Comparison of ENCODE assay signal across 17 cellular contexts in the genomic region with DNA sequence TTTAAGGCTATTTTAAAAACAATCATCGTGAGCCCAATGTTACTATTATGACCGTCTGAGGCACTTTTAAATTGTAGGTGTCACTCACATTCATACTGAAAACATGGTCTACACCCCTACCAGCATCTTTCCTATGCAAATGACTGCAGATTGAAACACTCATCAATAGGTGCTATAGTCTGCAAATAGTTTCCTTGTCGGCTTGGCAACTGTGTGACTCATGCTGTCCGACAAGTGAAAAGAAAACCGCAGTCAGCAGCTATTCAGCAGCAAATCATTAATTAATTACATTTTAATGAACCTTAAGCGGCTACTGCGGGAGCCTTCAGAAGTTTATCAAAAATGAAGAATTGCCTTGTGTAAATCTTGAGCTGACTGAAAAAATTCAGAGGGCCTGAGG.
DNase-seq lines count a peak whose midpoint lies in the region; ATAC-seq and TF ChIP-seq lines count a peak whose summit lies in the region.
"Had no signal": no experiment of that assay in that cellular context is flagged by ENCODE, and none has a peak within 500 bp of the region (broad histone marks: within the 10 kb centered on the region; RNA-seq: fewer than 3 reads in every experiment).

No MANE protein-coding gene starts in this region.

- TF ChIP-seq CTCF in choroid plexus epithelial cell (conservative IDR thresholded peaks at IDR 0.05; ENCODE audit: low read depth, low read length) (no peak), left lung (IDR thresholded peaks at IDR 0.05) (no peak), testis (IDR thresholded peaks at IDR 0.05) (no peak)

- no peak overlapping the region for H3K18ac ChIP-seq in mesenchymal stem cell (ENCODE audit: low read depth in 1 of 2, low read length in 2 of 2)

- no peak for TF ChIP-seq POLR2A in testis (IDR thresholded peaks at IDR 0.05)

- H4K8ac ChIP-seq in mesenchymal stem cell (ENCODE audit: low read length) = no peak overlapping the region

- no peak overlapping the region for H3K4me2 ChIP-seq in mesenchymal stem cell (ENCODE audit: low read length, poor library complexity, severe bottlenecking)

- H3K4me1 ChIP-seq in mesenchymal stem cell (ENCODE audit: control insufficient read depth, insufficient read depth, low read depth, low read length) (peaks cover 1% of the 10 kb centered on the region), left lung (no peaks in the 10 kb centered on the region), testis (no peaks in the 10 kb centered on the region)
- H3K4me1 ChIP-seq: esophagus squamous epithelium, vagina had no signal

- no peak overlapping the region for H3K4ac ChIP-seq in mesenchymal stem cell (ENCODE audit: low read depth in 1 of 2, low read length in 2 of 2)

- H3K23ac ChIP-seq in mesenchymal stem cell (ENCODE audit: low read length in 2 of 2) = no peak overlapping the region

- H2BK12ac ChIP-seq in mesenchymal stem cell (ENCODE audit: low read length in 2 of 2) = no peak overlapping the region

- no peak overlapping the region for H2BK15ac ChIP-seq in mesenchymal stem cell (ENCODE audit: low read depth, poor library complexity, severe bottlenecking)

- no peak overlapping the region for H2AK5ac ChIP-seq in mesenchymal stem cell (ENCODE audit: low read length, severe bottlenecking)

- H3K9ac ChIP-seq in mesenchymal stem cell (ENCODE audit: low read length) = no peak overlapping the region

- no peaks in the 10 kb centered on the region for H3K27me3 ChIP-seq in mesenchymal stem cell (ENCODE audit: control insufficient read depth in 1 of 2, insufficient read depth in 1 of 2, low read length in 2 of 2)
- no peaks in the 10 kb centered on the region for H3K27me3 ChIP-seq in left lung
- no peaks in the 10 kb centered on the region for H3K27me3 ChIP-seq in testis
- H3K27me3 ChIP-seq: esophagus squamous epithelium, vagina had no signal

- H3K36me3 ChIP-seq in mesenchymal stem cell (ENCODE audit: control insufficient read depth in 1 of 2, insufficient read depth in 2 of 2, low read depth in 1 of 2, low read length in 2 of 2) (no peaks in the 10 kb centered on the region), left lung (no peaks in the 10 kb centered on the region), testis (ENCODE audit: low read depth, missing control alignments) (no peaks in the 10 kb centered on the region)
- H3K36me3 ChIP-seq: esophagus squamous epithelium, vagina had no signal

- no peak overlapping the region for H2BK120ac ChIP-seq in mesenchymal stem cell (ENCODE audit: low read depth, low read length)

- intact Hi-C loops in left lung (cut with DNase I) (no loop called here), Right ventricle myocardium inferior (cut with DNase I) (loop anchor here (5.0 to 10.0 kb wide), 4 partner anchors 56 to 257 kb away; a partner anchor contains a TSS), testis (cut with DNase I; ENCODE audit: low total_unique reads) (no loop called here)

- H3K9me3 ChIP-seq in mesenchymal stem cell (ENCODE audit: control insufficient read depth, low read length) (no peaks in the 10 kb centered on the region), left lung (no peaks in the 10 kb centered on the region), testis (no peaks in the 10 kb centered on the region)
- H3K9me3 ChIP-seq: esophagus squamous epithelium, vagina had no signal

- DNase-seq in EH (ENCODE audit: low read depth) (peak; percentile 33), M059J (ENCODE audit: low read depth) (peak; percentile 85), choroid plexus epithelial cell (ENCODE audit: low read depth) (peak; percentile 26), mesenchymal stem cell (peak; percentile 75), left lung (no peak), germinal center (ENCODE audit: low spot score) (no peak), Right ventricle myocardium inferior (ENCODE audit: missing footprints) (no peak), testis (no peak)
- DNase-seq: activated naive CD4-positive, alpha-beta T cell treated with anti-CD3 and anti-CD28 coated beads, Interleukin-2, amount 50 U/mL, for 16 hours; AML-193; esophagus squamous epithelium; NCI-H1417 treated with DMSO at 0.1 percent for 48 hours; NCI-H524; right cardiac atrium; stimulated activated CD4-positive, alpha-beta T cell treated with anti-CD3 and anti-CD28 coated beads, Interleukin-4, amount 100 ng/mL, for 4 hours; stimulated activated naive B cell treated with anti-CD40 and anti-IgM and Interleukin-4, amounts not matched to agents 10 μg/mL and 1 μg/mL and 100 μg/mL, for 72 hours had no signal

- H3K27ac ChIP-seq in mesenchymal stem cell (ENCODE audit: low read length, poor library complexity, severe bottlenecking) (peak overlapping the region; percentile 76), left lung (no peak overlapping the region), testis (no peak overlapping the region)
- H3K27ac ChIP-seq: esophagus squamous epithelium, vagina had no signal

- no peak overlapping the region for H2AFZ ChIP-seq in mesenchymal stem cell (ENCODE audit: low read depth, low read length)

- no peak overlapping the region for H2BK5ac ChIP-seq in mesenchymal stem cell (ENCODE audit: low read depth, low read length, poor library complexity, severe bottlenecking)

- H3K14ac ChIP-seq in mesenchymal stem cell (ENCODE audit: low read length in 2 of 2) = no peak overlapping the region

- peaks cover 2% of the 10 kb centered on the region for H3K79me1 ChIP-seq in mesenchymal stem cell (replicated peaks; ENCODE audit: low read length, poor library complexity, severe bottlenecking)

- no peak overlapping the region for H4K91ac ChIP-seq in mesenchymal stem cell (ENCODE audit: low read length)

- no peak for ATAC-seq in left lung
- ATAC-seq in Right ventricle myocardium inferior = no peak
- ATAC-seq: stimulated activated naive B cell treated with anti-CD40 and anti-IgM and Interleukin-4, amounts not matched to agents 10 μg/mL and 1 μg/mL and 100 μg/mL, for 72 hours had no signal

- WGBS in mesenchymal stem cell = 16% methylated on average over 5 of the region's 7 CpGs
- WGBS in testis, 2 donors = 86 to 89% methylated on average over 7 of the region's 7 CpGs

- H3K4me3 ChIP-seq in choroid plexus epithelial cell (ENCODE audit: low read depth, low read length) = no peak overlapping the region
- no peak overlapping the region for H3K4me3 ChIP-seq in mesenchymal stem cell (ENCODE audit: insufficient read depth in 1 of 2, low read depth in 1 of 2, low read length in 2 of 2)
- H3K4me3 ChIP-seq in left lung = no peak overlapping the region
- H3K4me3 ChIP-seq in testis = no peak overlapping the region
- H3K4me3 ChIP-seq: esophagus squamous epithelium, vagina had no signal

Comparison
In these comparisons a context has a peak if more than half of its experiments do, and no peak if none do; other contexts are left out.
1. DNase-seq: peak in EH (single experiment), M059J (single experiment), choroid plexus epithelial cell (single experiment) and mesenchymal stem cell (single experiment); none in left lung (0 of 2), germinal center (single experiment), Right ventricle myocardium inferior (single experiment) and testis (single experiment).